Comparison of ENCODE assay signal across 39 cellular contexts in the genomic region with DNA sequence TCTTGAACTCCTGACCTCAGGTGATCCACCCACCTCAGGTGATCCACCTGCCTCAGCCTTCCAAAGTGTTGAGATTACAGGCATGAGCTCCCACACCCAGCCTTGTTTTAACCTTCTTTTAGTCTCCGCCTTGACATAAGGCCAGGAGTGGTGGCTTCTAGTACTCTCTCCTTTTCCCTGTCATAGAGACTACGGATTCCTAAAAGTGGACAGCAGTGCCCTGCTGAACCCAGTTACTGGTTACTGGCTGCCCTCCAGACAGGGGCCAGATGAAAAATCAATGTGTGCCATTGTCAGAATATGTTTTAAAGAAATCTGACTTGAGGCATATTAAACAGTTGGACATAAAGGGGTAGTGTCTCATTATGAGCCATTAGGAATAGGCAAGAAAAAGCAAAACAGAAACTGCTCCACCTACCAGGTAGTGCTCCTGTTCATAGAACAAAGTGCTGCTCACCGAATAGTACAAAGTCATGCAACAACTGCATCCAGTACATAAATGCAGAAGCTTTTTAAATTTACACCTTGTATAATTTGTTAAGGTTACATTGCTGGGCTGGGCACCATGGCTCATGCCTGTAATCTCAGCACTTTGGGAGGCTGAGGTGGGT.
"Had no signal": no experiment of that assay in that cellular context is flagged by ENCODE, and none has a peak within 500 bp of the region (broad histone marks: within the 10 kb centered on the region; RNA-seq: fewer than 3 reads in every experiment).

No MANE protein-coding gene starts in this region.

- H3K9me3 ChIP-seq: MG63 had no signal

- H3K4me2 ChIP-seq: PC-9 had no signal

- ATAC-seq: activated CD8-positive, alpha-beta T cell treated with anti-CD3 and anti-CD28 coated beads for 36 hours; activated T-cell treated with anti-CD3 and anti-CD28 coated beads, Interleukin-2, amount 50 U/mL, for 4 hours; activated T-helper 17 cell treated with anti-CD3 and anti-CD28 coated beads, Interleukin-2, amount 50 U/mL, for 72 hours; Right ventricle myocardium inferior had no signal

- H2AFZ ChIP-seq: PC-9 had no signal

- DNase-seq: activated B cell treated with CpG ODN at 0.5 μM for 24 hours; activated CD4-positive, alpha-beta T cell treated with anti-CD3 and anti-CD28 coated beads for 4 hours; activated CD4-positive, alpha-beta T cell treated with anti-CD3 and anti-CD28 coated beads, Interleukin-2, amount 50 U/mL, for 1 hour; activated CD4-positive, CD25-positive, alpha-beta regulatory T cell treated with anti-CD3 and anti-CD28 coated beads, Interleukin-2, amount 50 U/mL, for 72 hours; activated CD8-positive, alpha-beta memory T cell treated with anti-CD3 and anti-CD28 coated beads, Interleukin-2, amount 50 U/mL, for 4 hours; activated CD8-positive, alpha-beta T cell treated with anti-CD3 and anti-CD28 coated beads for 36 hours; activated effector memory CD4-positive, alpha-beta T cell treated with anti-CD3 and anti-CD28 coated beads, Interleukin-2, amount 50 U/mL, for 16 hours; activated naive CD4-positive, alpha-beta T cell; activated naive CD4-positive, alpha-beta T cell treated with anti-CD3 and anti-CD28 coated beads, Interleukin-2, amount 50 U/mL, for 16 hours; activated naive CD8-positive, alpha-beta T cell treated with anti-CD3 and anti-CD28 coated beads for 36 hours; activated T-cell treated with anti-CD3 and anti-CD28 coated beads for 4 hours; activated T-cell treated with anti-CD3 and anti-CD28 coated beads, Interleukin-2, amount 50 U/mL, for 4 hours; amniotic stem cell; aorta; brain microvascular endothelial cell; central memory CD4-positive, alpha-beta T cell; Kasumi-1; KG1; MG63; NCI-H1048; NCI-H1105 treated with DMSO at 0.1 percent for 48 hours; NCI-H1436 treated with DMSO at 0.1 percent for 48 hours; NCI-H1694 treated with DMSO at 0.1 percent for 48 hours; NCI-H2029 treated with DMSO at 0.1 percent for 48 hours; NCI-H2107; NCI-H2171; NCI-H510A; NCI-H526; NCI-H748 treated with DMSO at 0.1 percent for 48 hours; PC-9; SIG-M5; SW 1271; T-helper 1 cell; T-helper 2 cell; T-helper 9 cell had no signal

- H3K4me3 ChIP-seq: MG63, PC-9 had no signal

- H3K36me3 ChIP-seq: brain microvascular endothelial cell had no signal

- H3K27me3 ChIP-seq: brain microvascular endothelial cell, MG63 had no signal

- H3K27ac ChIP-seq: brain microvascular endothelial cell, PC-9, RWPE1, VCaP had no signal
